10 cellular contexts compared by ENCODE assay signal in the genomic region with DNA sequence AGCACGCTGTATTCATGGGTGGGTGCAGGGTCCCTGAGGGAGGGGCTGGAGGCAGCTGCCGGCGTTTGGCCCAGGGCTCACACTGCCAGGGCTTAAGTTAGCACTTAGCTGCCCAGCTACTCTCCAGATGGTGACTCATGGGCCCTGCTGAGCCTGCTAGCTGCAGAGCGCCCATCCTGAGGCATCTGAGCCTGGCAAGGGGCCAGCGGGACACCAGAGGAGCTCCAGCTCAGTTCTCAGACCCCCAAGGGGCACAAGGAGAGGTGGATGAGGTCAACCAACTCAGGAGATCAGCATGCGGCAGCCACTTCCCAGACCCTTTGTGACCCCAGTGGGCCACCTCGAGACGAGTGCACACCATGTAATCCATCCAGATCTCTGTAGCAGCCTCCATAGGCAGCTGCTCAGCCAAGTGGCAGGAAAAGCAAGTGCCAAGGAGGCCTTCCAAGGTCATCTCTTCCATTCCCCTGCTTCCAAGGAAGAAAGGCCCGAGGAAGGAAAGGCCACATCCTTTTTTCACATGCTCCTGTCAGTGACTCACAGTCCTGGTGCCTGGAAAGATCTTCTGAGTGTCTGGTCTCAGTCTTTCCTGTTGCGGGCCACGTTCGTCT. TPM values are rescaled to one million over a fixed set of nuclear protein-coding genes. Genes with fewer than 3 reads are reported as not detected.
DNase-seq lines count a peak whose midpoint lies in the region; ATAC-seq and TF ChIP-seq lines count a peak whose summit lies in the region.
"Had no signal": no experiment of that assay in that cellular context is flagged by ENCODE, and none has a peak within 500 bp of the region (broad histone marks: within the 10 kb centered on the region; RNA-seq: fewer than 3 reads in every experiment).

No MANE protein-coding gene starts in this region.

- H3K4me3 ChIP-seq in WERI-Rb-1 (ENCODE audit: low read depth, low read length): no peak overlapping the region

- H3K27ac Mint-ChIP-seq in stimulated activated naive B cell treated with anti-CD40 and anti-IgM and Interleukin-4, amounts not matched to agents 10 μg/mL and 1 μg/mL and 100 μg/mL, for 72 hours: peak overlapping the region; percentile 69
- H3K27ac Mint-ChIP-seq in CD14-positive monocyte: no peak overlapping the region
- H3K27ac Mint-ChIP-seq in activated CD4-positive, alpha-beta T cell treated with anti-CD3 and anti-CD28 coated beads, Interleukin-2, amount 10 ng/mL, durations not matched to agents 24 days and 14 days: no peak overlapping the region
- H3K27ac Mint-ChIP-seq: memory B cell had no signal

- H3K27me3 ChIP-seq in WERI-Rb-1 (ENCODE audit: insufficient read depth, low read depth, severe bottlenecking): no peaks in the 10 kb centered on the region

- no peaks in the 10 kb centered on the region for H3K9me3 Mint-ChIP-seq in stimulated activated naive B cell treated with anti-CD40 and anti-IgM and Interleukin-4, amounts not matched to agents 10 μg/mL and 1 μg/mL and 100 μg/mL, for 72 hours
- peaks cover 0 to 2% (median 0%) of the 10 kb centered on the region in 7 donors for H3K9me3 Mint-ChIP-seq in CD14-positive monocyte
- H3K9me3 Mint-ChIP-seq in activated CD4-positive, alpha-beta T cell treated with anti-CD3 and anti-CD28 coated beads, Interleukin-2, amount 10 ng/mL, durations not matched to agents 24 days and 14 days: no peaks in the 10 kb centered on the region
- H3K9me3 Mint-ChIP-seq: memory B cell had no signal

- no peaks in the 10 kb centered on the region for H3K27me3 Mint-ChIP-seq in stimulated activated naive B cell treated with anti-CD40 and anti-IgM and Interleukin-4, amounts not matched to agents 10 μg/mL and 1 μg/mL and 100 μg/mL, for 72 hours
- peaks cover 0 to 5% (median 0%) of the 10 kb centered on the region in 3 donors for H3K27me3 Mint-ChIP-seq in CD14-positive monocyte (ENCODE audit: low read depth in 3 of 3)
- no peaks in the 10 kb centered on the region for H3K27me3 Mint-ChIP-seq in activated CD4-positive, alpha-beta T cell treated with anti-CD3 and anti-CD28 coated beads, Interleukin-2, amount 10 ng/mL, durations not matched to agents 24 days and 14 days
- H3K27me3 Mint-ChIP-seq: memory B cell had no signal

- no peak overlapping the region for H3K4me3 Mint-ChIP-seq in stimulated activated naive B cell treated with anti-CD40 and anti-IgM and Interleukin-4, amounts not matched to agents 10 μg/mL and 1 μg/mL and 100 μg/mL, for 72 hours
- H3K4me3 Mint-ChIP-seq in CD14-positive monocyte: no peak overlapping the region
- no peak overlapping the region for H3K4me3 Mint-ChIP-seq in activated CD4-positive, alpha-beta T cell treated with anti-CD3 and anti-CD28 coated beads, Interleukin-2, amount 10 ng/mL, durations not matched to agents 24 days and 14 days
- H3K4me3 Mint-ChIP-seq: memory B cell had no signal

- DNase-seq in HPDE6-E6E7 (ENCODE audit: extremely low spot score) (peak; percentile 86), WERI-Rb-1 (peak; percentile 84), glomerular visceral epithelial cell (ENCODE audit: extremely low spot score) (peak; percentile 97), CD14-positive monocyte (ENCODE audit: low spot score) (no peak), NCI-H2107 treated with DMSO at 0.1 percent for 48 hours (lab: John Stamatoyannopoulos, UW; ENCODE audit: unreplicated experiment) (no peak), HuH-7.5 (ENCODE audit: low spot score) (no peak)
- no peak for DNase-seq in stimulated activated naive B cell treated with anti-CD40 and anti-IgM and Interleukin-4, amounts not matched to agents 10 μg/mL and 1 μg/mL and 100 μg/mL, for 72 hours
- no peak for DNase-seq in activated CD4-positive, alpha-beta T cell treated with anti-CD3 and anti-CD28 coated beads, Interleukin-2, amount 10 ng/mL, durations not matched to agents 24 days and 14 days
- DNase-seq: NCI-H1417 had no signal

- intact Hi-C loops in CD14-positive monocyte (cut with micrococcal nuclease): no loop called here
- intact Hi-C loops in activated CD4-positive, alpha-beta T cell treated with anti-CD3 and anti-CD28 coated beads, Interleukin-2, amount 10 ng/mL, durations not matched to agents 24 days and 14 days (cut with micrococcal nuclease): no loop called here

- ATAC-seq in stimulated activated naive B cell treated with anti-CD40 and anti-IgM and Interleukin-4, amounts not matched to agents 10 μg/mL and 1 μg/mL and 100 μg/mL, for 72 hours (replicated peaks): no peak

- H3K4me1 Mint-ChIP-seq in stimulated activated naive B cell treated with anti-CD40 and anti-IgM and Interleukin-4, amounts not matched to agents 10 μg/mL and 1 μg/mL and 100 μg/mL, for 72 hours: peaks cover 23 to 28% of the 10 kb centered on the region in 2 donors
- H3K4me1 Mint-ChIP-seq in CD14-positive monocyte: peaks cover 13% of the 10 kb centered on the region
- peaks cover 3% of the 10 kb centered on the region for H3K4me1 Mint-ChIP-seq in activated CD4-positive, alpha-beta T cell treated with anti-CD3 and anti-CD28 coated beads, Interleukin-2, amount 10 ng/mL, durations not matched to agents 24 days and 14 days

- no peaks in the 10 kb centered on the region for H3K9me3 ChIP-seq in WERI-Rb-1 (ENCODE audit: severe bottlenecking)

- peaks cover 22 to 61% of the 10 kb centered on the region in 2 donors for H3K36me3 Mint-ChIP-seq in stimulated activated naive B cell treated with anti-CD40 and anti-IgM and Interleukin-4, amounts not matched to agents 10 μg/mL and 1 μg/mL and 100 μg/mL, for 72 hours
- H3K36me3 Mint-ChIP-seq in CD14-positive monocyte: peaks cover 48 to 56% of the 10 kb centered on the region in 2 donors
- no peaks in the 10 kb centered on the region for H3K36me3 Mint-ChIP-seq in activated CD4-positive, alpha-beta T cell treated with anti-CD3 and anti-CD28 coated beads, Interleukin-2, amount 10 ng/mL, durations not matched to agents 24 days and 14 days (ENCODE audit: low read depth)

- H3K36me3 ChIP-seq in WERI-Rb-1: peaks cover 53% of the 10 kb centered on the region

- TF ChIP-seq CTCF in WERI-Rb-1 (IDR thresholded peaks at IDR 0.05; ENCODE audit: low read depth, low read length) (peak; percentile 19; the same call in 1 of the 2 replicates), CD14-positive monocyte (IDR thresholded peaks at IDR 0.05) (no peak)

- H3K27ac ChIP-seq in WERI-Rb-1: peak overlapping the region; percentile 93

RNA-seq across cellular contexts. Expression of gene FOXP4, which starts 35.3 kb away (rescaled TPM):
- polyA plus RNA-seq in CD14-positive monocyte: under 1 TPM; 0.62 to 0.65 TPM
- 16.9 and 17.6 TPM in 2 replicates for total RNA-seq in activated CD4-positive, alpha-beta T cell treated with anti-CD3 and anti-CD28 coated beads, Interleukin-2, amount 10 ng/mL, durations not matched to agents 24 days and 14 days

RNA-seq across cellular contexts. Expression of gene MDFI, which starts 56.8 kb away (rescaled TPM):
- polyA plus RNA-seq in CD14-positive monocyte: not detected
- total RNA-seq in activated CD4-positive, alpha-beta T cell treated with anti-CD3 and anti-CD28 coated beads, Interleukin-2, amount 10 ng/mL, durations not matched to agents 24 days and 14 days: not detected in 2 replicates

Comparison
In these comparisons a context has a peak if more than half of its experiments do, and no peak if none do; other contexts are left out.
1. DNase-seq: peak in HPDE6-E6E7 (single experiment), WERI-Rb-1 (single experiment) and glomerular visceral epithelial cell (single experiment); none in stimulated activated naive B cell treated with anti-CD40 and anti-IgM and Interleukin-4, amounts not matched to agents 10 μg/mL and 1 μg/mL and 100 μg/mL, for 72 hours (single experiment), CD14-positive monocyte (single experiment), activated CD4-positive, alpha-beta T cell treated with anti-CD3 and anti-CD28 coated beads, Interleukin-2, amount 10 ng/mL, durations not matched to agents 24 days and 14 days (single experiment), NCI-H2107 treated with DMSO at 0.1 percent for 48 hours (single experiment) and HuH-7.5 (single experiment).